1 cellular context compared by ENCODE assay signal in the genomic region with DNA sequence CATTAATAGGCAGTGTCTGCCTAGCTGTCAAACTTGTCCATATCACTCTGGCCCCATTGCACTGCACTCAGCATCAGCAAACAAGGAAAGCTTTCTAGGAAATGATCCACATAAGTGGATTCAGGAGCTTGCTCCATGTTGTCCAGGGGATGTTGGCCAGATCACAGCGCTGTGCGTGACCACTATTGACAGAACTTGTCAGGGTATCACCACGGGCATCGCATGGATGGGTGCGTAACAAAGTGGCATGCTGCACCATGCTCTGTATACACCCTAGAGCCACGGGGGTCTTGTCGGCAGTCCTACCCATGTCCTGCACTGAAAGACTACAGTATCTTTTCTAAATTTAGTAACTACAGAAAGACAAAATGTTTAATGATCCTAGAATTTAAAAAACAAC.
TF ChIP-seq lines count a peak whose summit lies in the region.

No MANE protein-coding gene starts in this region.

TF ChIP-seq in H1, 55 proteins besides CTCF, POLR2A, EP300 and RAD21 (continued from another document):
- no peak for TF ChIP-seq EGR1 (IDR thresholded peaks at IDR 0.05; ENCODE audit: borderline replicate concordance, low read depth, low read length)
- no peak for TF ChIP-seq POLR2AphosphoS5 (IDR thresholded peaks at IDR 0.05; ENCODE audit: low read depth, low read length)
- no peak for TF ChIP-seq CTBP2 (IDR thresholded peaks at IDR 0.05; ENCODE audit: borderline replicate concordance, insufficient read depth, insufficient read length, low read length)
- TF ChIP-seq RXRA (IDR thresholded peaks at IDR 0.05; ENCODE audit: insufficient read depth, low read depth, low read length) = no peak
- TF ChIP-seq SIX5 (IDR thresholded peaks at IDR 0.05; ENCODE audit: low read depth, low read length) = no peak
- no peak for TF ChIP-seq HDAC6 (IDR thresholded peaks at IDR 0.05; ENCODE audit: low read depth, low read length)
- TF ChIP-seq KDM1A (IDR thresholded peaks at IDR 0.05; ENCODE audit: borderline replicate concordance, low read length) = no peak
- no peak for TF ChIP-seq ATF3 (IDR thresholded peaks at IDR 0.05; ENCODE audit: insufficient read depth, low read depth, low read length)
- TF ChIP-seq, protein P1, sequence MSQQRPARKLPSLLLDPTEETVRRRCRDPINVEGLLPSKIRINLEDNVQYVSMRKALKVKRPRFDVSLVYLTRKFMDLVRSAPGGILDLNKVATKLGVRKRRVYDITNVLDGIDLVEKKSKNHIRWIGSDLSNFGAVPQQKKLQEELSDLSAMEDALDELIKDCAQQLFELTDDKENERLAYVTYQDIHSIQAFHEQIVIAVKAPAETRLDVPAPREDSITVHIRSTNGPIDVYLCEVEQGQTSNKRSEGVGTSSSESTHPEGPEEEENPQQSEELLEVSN (IDR thresholded peaks at IDR 0.05) = no peak
- no peak for TF ChIP-seq BCL11A (IDR thresholded peaks at IDR 0.05; ENCODE audit: low read depth in 2 of 2, low read length in 2 of 2)
- no peak for TF ChIP-seq SAP30 (IDR thresholded peaks at IDR 0.05; ENCODE audit: insufficient read depth, insufficient replicate concordance, low read length)
- no peak for TF ChIP-seq SUZ12 (IDR thresholded peaks at IDR 0.05; ENCODE audit: low read length)
TF ChIP-seq in H1: peak in this region for 0.
